In the genomic region with DNA sequence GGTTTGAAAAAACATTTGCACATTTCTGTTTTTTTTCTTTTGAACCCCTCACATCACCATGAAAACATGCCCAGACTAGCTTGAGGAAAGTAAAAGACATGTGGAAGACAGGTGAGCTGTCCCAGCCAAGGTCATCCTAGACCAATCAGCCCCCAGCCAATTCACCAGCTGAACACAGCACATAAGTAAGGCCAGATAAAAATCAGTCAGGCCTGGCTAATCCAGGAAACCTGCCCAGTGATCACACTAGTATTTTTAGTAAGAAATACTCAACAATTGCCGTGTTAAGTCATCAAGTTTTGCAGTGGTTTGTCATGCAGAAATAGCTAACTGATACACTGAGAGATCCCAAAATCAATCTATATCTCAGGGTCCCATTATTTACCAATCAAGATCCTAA, we compare ENCODE assay signal across 21 cellular contexts. TPM values are rescaled to one million over a fixed set of nuclear protein-coding genes. Genes with fewer than 3 reads are reported as not detected.
DNase-seq lines count a peak whose midpoint lies in the region; ATAC-seq and TF ChIP-seq lines count a peak whose summit lies in the region.
"Had no signal": no experiment of that assay in that cellular context is flagged by ENCODE, and none has a peak within 500 bp of the region (broad histone marks: within the 10 kb centered on the region; RNA-seq: fewer than 3 reads in every experiment).

No MANE protein-coding gene starts in this region.

- H3K9me3 Mint-ChIP-seq in GM23338 = no peaks in the 10 kb centered on the region
- no peaks in the 10 kb centered on the region for H3K9me3 Mint-ChIP-seq in activated T-cell treated with anti-CD3 and anti-CD28 coated beads, Interleukin-2, amount 50 U/mL, for 24 hours
- H3K9me3 Mint-ChIP-seq: CD14-positive monocyte; CD8-positive, alpha-beta T cell had no signal

- H3K27me3 ChIP-seq in GM23338 (ENCODE audit: insufficient read depth) (no peaks in the 10 kb centered on the region), MG63 (no peaks in the 10 kb centered on the region)

- H3K27ac ChIP-seq in GM23338 (ENCODE audit: low read depth) = no peak overlapping the region
- H3K27ac ChIP-seq: A549 had no signal

- no peak overlapping the region for H3K4me3 Mint-ChIP-seq in GM23338
- no peak overlapping the region for H3K4me3 Mint-ChIP-seq in activated T-cell treated with anti-CD3 and anti-CD28 coated beads, Interleukin-2, amount 50 U/mL, for 24 hours
- H3K4me3 Mint-ChIP-seq: CD14-positive monocyte; CD8-positive, alpha-beta T cell; IgD-negative memory B cell had no signal

- no peaks in the 10 kb centered on the region for H3K36me3 Mint-ChIP-seq in GM23338 (ENCODE audit: low read depth)
- no peaks in the 10 kb centered on the region for H3K36me3 Mint-ChIP-seq in activated T-cell treated with anti-CD3 and anti-CD28 coated beads, Interleukin-2, amount 50 U/mL, for 24 hours (ENCODE audit: low read depth)
- H3K36me3 Mint-ChIP-seq: CD14-positive monocyte; CD8-positive, alpha-beta T cell; IgD-negative memory B cell had no signal

- no peaks in the 10 kb centered on the region for H3K9me3 ChIP-seq in MG63
- H3K9me3 ChIP-seq: A549, HAP-1 had no signal

- no peak for TF ChIP-seq CTCF in GM23338 (conservative IDR thresholded peaks at IDR 0.05; ENCODE audit: low read depth in 2 of 2)
- TF ChIP-seq CTCF in epithelial cell of esophagus (IDR thresholded peaks at IDR 0.05; ENCODE audit: insufficient read depth, low read depth, low read length, missing control alignments) = no peak

- no peaks in the 10 kb centered on the region for H3K79me2 ChIP-seq in GM23338 (replicated peaks; ENCODE audit: insufficient read depth)

- no peaks in the 10 kb centered on the region for H3K4me1 ChIP-seq in GM23338 (ENCODE audit: insufficient read depth)
- H3K4me1 ChIP-seq: A549, HAP-1 had no signal

- H2AFZ ChIP-seq in GM23338 = peak overlapping the region; percentile 28; the same call in 1 of the 2 replicates

- H3K4me3 ChIP-seq in GM23338 = no peak overlapping the region
- no peak overlapping the region for H3K4me3 ChIP-seq in MG63
- no peak overlapping the region for H3K4me3 ChIP-seq in epithelial cell of esophagus (ENCODE audit: low read length)
- H3K4me3 ChIP-seq: A549, HAP-1 had no signal

- 0 out of 3 replicates have a peak, but pooled peaks cover 2% of the 10 kb centered on the region for H3K4me1 Mint-ChIP-seq in GM23338
- H3K4me1 Mint-ChIP-seq in activated T-cell treated with anti-CD3 and anti-CD28 coated beads, Interleukin-2, amount 50 U/mL, for 24 hours (ENCODE audit: low read depth) = no peaks in the 10 kb centered on the region
- H3K4me1 Mint-ChIP-seq: CD14-positive monocyte, IgD-negative memory B cell had no signal

- H3K9me2 ChIP-seq in GM23338 (ENCODE audit: insufficient read depth) = 0 out of 2 replicates have a peak, but pooled peaks cover 5% of the 10 kb centered on the region

- DNase-seq in GM23338 (ENCODE audit: low spot score) (no peak), MG63 (peak; percentile 1), epithelial cell of esophagus (ENCODE audit: low read depth) (peak; percentile 23), renal cortical epithelial cell (ENCODE audit: low read depth) (peak; percentile 9), globus pallidus (ENCODE audit: low spot score) (no peak)
- no peak for DNase-seq in activated T-cell treated with anti-CD3 and anti-CD28 coated beads, Interleukin-2, amount 50 U/mL, for 24 hours
- DNase-seq: CD8-positive, alpha-beta T cell; COR-L47; DMS153; GF-D8; KG1 had no signal

- no peak overlapping the region for H3K27ac Mint-ChIP-seq in GM23338
- no peak overlapping the region for H3K27ac Mint-ChIP-seq in activated T-cell treated with anti-CD3 and anti-CD28 coated beads, Interleukin-2, amount 50 U/mL, for 24 hours
- H3K27ac Mint-ChIP-seq: CD14-positive monocyte; CD8-positive, alpha-beta T cell; IgD-negative memory B cell had no signal

- H4K20me1 ChIP-seq in GM23338 (replicated peaks; ENCODE audit: insufficient read depth) = no peaks in the 10 kb centered on the region

- ATAC-seq in GM23338 (no peak), HG02588 (IDR thresholded peaks at IDR 0.05; ENCODE audit: unreplicated experiment) (no peak), HG03442 (IDR thresholded peaks at IDR 0.05; ENCODE audit: unreplicated experiment) (no peak)
- ATAC-seq: A549; CD8-positive, alpha-beta T cell had no signal

- H3K4me2 ChIP-seq in GM23338 = no peak overlapping the region
- H3K4me2 ChIP-seq: A549 had no signal

- H3K27me3 Mint-ChIP-seq in GM23338 (ENCODE audit: insufficient read depth, low read depth, poor library complexity) = no peaks in the 10 kb centered on the region
- no peaks in the 10 kb centered on the region for H3K27me3 Mint-ChIP-seq in activated T-cell treated with anti-CD3 and anti-CD28 coated beads, Interleukin-2, amount 50 U/mL, for 24 hours
- H3K27me3 Mint-ChIP-seq: IgD-negative memory B cell had no signal

- H3F3A ChIP-seq in GM23338 (replicated peaks; ENCODE audit: low read depth) = no peaks in the 10 kb centered on the region

- H3K36me3 ChIP-seq in GM23338 (ENCODE audit: insufficient read depth) (no peaks in the 10 kb centered on the region), MG63 (no peaks in the 10 kb centered on the region)
- H3K36me3 ChIP-seq: HAP-1 had no signal

TF ChIP-seq in GM23338, 12 proteins besides CTCF, POLR2A, EP300 and RAD21 (continues in another document):
- TF ChIP-seq STAT1 (IDR thresholded peaks at IDR 0.05; ENCODE audit: unreplicated experiment) = no peak
- TF ChIP-seq ZNF114 (CRISPR knock-in tag; IDR thresholded peaks at IDR 0.05) = no peak
- no peak for TF ChIP-seq JUNB (IDR thresholded peaks at IDR 0.05; ENCODE audit: unreplicated experiment)
- no peak for TF ChIP-seq ZNF331 (CRISPR knock-in tag; IDR thresholded peaks at IDR 0.05; ENCODE audit: low read depth)

RNA-seq across cellular contexts. Expression of gene SMR3A, which starts 4.4 kb away (rescaled TPM):
- total RNA-seq in GM23338 (2014; rRNA removed; shearing (Covaris generic)) = not detected in 2 replicates
- polyA plus RNA-seq in GM23338 (2016; fragmentation: Nextera tagmentation; extraction: Ambion mirVana) = not detected in 2 replicates
- not detected in 2 replicates for total RNA-seq in MG63 (2014; rRNA removed; shearing (Covaris generic); ENCODE audit: low replicate concordance)
- total RNA-seq in renal cortical epithelial cell = not detected in 2 replicates
- total RNA-seq: CD8-positive, alpha-beta T cell; H1; HT1080 had no signal
- polyA plus RNA-seq: A549, AG04450, BJ, CD14-positive monocyte, H1, IgD-negative memory B cell had no signal

RNA-seq across cellular contexts. Expression of gene CABS1, which starts 21.4 kb away (rescaled TPM):
- not detected in 2 replicates for total RNA-seq in GM23338 (2014; rRNA removed; shearing (Covaris generic))
- not detected in 2 replicates for polyA plus RNA-seq in GM23338 (2016; fragmentation: Nextera tagmentation; extraction: Ambion mirVana)
- not detected in 2 replicates for total RNA-seq in MG63 (2014; rRNA removed; shearing (Covaris generic); ENCODE audit: low replicate concordance)
- not detected in 2 replicates for total RNA-seq in renal cortical epithelial cell
- total RNA-seq: CD8-positive, alpha-beta T cell; H1; HT1080 had no signal
- polyA plus RNA-seq: A549, AG04450, BJ, CD14-positive monocyte, IgD-negative memory B cell had no signal

RNA-seq across cellular contexts. Expression of gene SMR3B, which starts 26.7 kb away (rescaled TPM):
- total RNA-seq in GM23338 (2014; rRNA removed; shearing (Covaris generic)) = not detected in 2 replicates
- not detected in 2 replicates for polyA plus RNA-seq in GM23338 (2016; fragmentation: Nextera tagmentation; extraction: Ambion mirVana)
- total RNA-seq in MG63 (2014; rRNA removed; shearing (Covaris generic); ENCODE audit: low replicate concordance) = not detected in 2 replicates
- total RNA-seq in renal cortical epithelial cell = not detected in 2 replicates
- total RNA-seq: CD8-positive, alpha-beta T cell; H1; HT1080 had no signal
- polyA plus RNA-seq: A549, AG04450, BJ, CD14-positive monocyte, H1, IgD-negative memory B cell had no signal

RNA-seq across cellular contexts. Expression of gene OPRPN, which starts 41.6 kb away (rescaled TPM):
- not detected in 2 replicates for total RNA-seq in GM23338 (2014; rRNA removed; shearing (Covaris generic))
- not detected in 2 replicates for polyA plus RNA-seq in GM23338 (2016; fragmentation: Nextera tagmentation; extraction: Ambion mirVana)
- total RNA-seq in MG63 (2014; rRNA removed; shearing (Covaris generic); ENCODE audit: low replicate concordance) = not detected in 2 replicates
- total RNA-seq in renal cortical epithelial cell = not detected in 2 replicates
- total RNA-seq: CD8-positive, alpha-beta T cell; H1; HT1080 had no signal
- polyA plus RNA-seq: A549, AG04450, BJ, CD14-positive monocyte, H1, IgD-negative memory B cell had no signal

Comparison
In these comparisons a context has a peak if more than half of its experiments do, and no peak if none do; other contexts are left out.
1. DNase-seq: peak in MG63 (single experiment), epithelial cell of esophagus (single experiment) and renal cortical epithelial cell (single experiment); none in GM23338 (single experiment), activated T-cell treated with anti-CD3 and anti-CD28 coated beads, Interleukin-2, amount 50 U/mL, for 24 hours (single experiment) and globus pallidus (single experiment).